In genomic region chr9:125690679-125691078, GRCh38 we compare ENCODE assay signal across 25 cellular contexts. TPM values are rescaled to one million over a fixed set of nuclear protein-coding genes. Genes with fewer than 3 reads are reported as not detected.
DNase-seq lines count a peak whose midpoint lies in the region; ATAC-seq, FAIRE-seq and TF ChIP-seq lines count a peak whose summit lies in the region.
"Had no signal": no experiment of that assay in that cellular context is flagged by ENCODE, and none has a peak within 500 bp of the region (broad histone marks: within the 10 kb centered on the region; RNA-seq: fewer than 3 reads in every experiment).

No MANE protein-coding gene starts in this region.

- no peak overlapping the region for H4K8ac ChIP-seq in neuronal stem cell (ENCODE audit: low read depth, low read length)

- no peak for FAIRE-seq in astrocyte (lab: Jason Lieb, UNC)
- FAIRE-seq: colon, D721Med, kidney, urothelium cell line had no signal

- no peak overlapping the region for H3K4me3 Mint-ChIP-seq in CD4-positive, CD25-positive, alpha-beta regulatory T cell
- no peak overlapping the region for H3K4me3 Mint-ChIP-seq in astrocyte (ENCODE audit: unreplicated experiment)
- H3K4me3 Mint-ChIP-seq in naive thymus-derived CD4-positive, alpha-beta T cell: no peak overlapping the region
- H3K4me3 Mint-ChIP-seq: activated naive CD8-positive, alpha-beta T cell treated with anti-CD3 and anti-CD28 coated beads, Interleukin-2, amount 10 ng/mL, durations not matched to agents 7 days and 5 days; endodermal cell; T-cell had no signal

- H4K91ac ChIP-seq in neuronal stem cell (ENCODE audit: low read depth, low read length, poor library complexity): no peak overlapping the region

- DNase-seq in CD4-positive, CD25-positive, alpha-beta regulatory T cell: no peak
- DNase-seq in NOMO-1 treated with dmso at 0.1 percent for 144 hours (lab: John Stamatoyannopoulos, UW; ENCODE audit: unreplicated experiment) (peak; percentile 49), astrocyte (ENCODE audit: low read depth) (no peak), glomerular visceral epithelial cell (ENCODE audit: extremely low spot score) (no peak), neuronal stem cell (ENCODE audit: low spot score) (no peak)
- no peak for DNase-seq in naive thymus-derived CD4-positive, alpha-beta T cell
- DNase-seq: activated CD4-positive, alpha-beta T cell treated with anti-CD3 and anti-CD28 coated beads for 48 hours; activated naive CD8-positive, alpha-beta T cell treated with anti-CD3 and anti-CD28 coated beads, Interleukin-2, amount 10 ng/mL, durations not matched to agents 7 days and 5 days; body of pancreas; endodermal cell; esophagus squamous epithelium; kidney; NCI-H146; NCI-H2171; NCI-H524 treated with DMSO at 0.1 percent for 48 hours; nucleus accumbens; T-cell had no signal

- H3K4me1 Mint-ChIP-seq in CD4-positive, CD25-positive, alpha-beta regulatory T cell: peaks cover 10 to 29% (median 25%) of the 10 kb centered on the region in 4 donors
- peaks cover 29% of the 10 kb centered on the region for H3K4me1 Mint-ChIP-seq in astrocyte (ENCODE audit: low read depth, unreplicated experiment)
- H3K4me1 Mint-ChIP-seq in naive thymus-derived CD4-positive, alpha-beta T cell: peaks cover 4 to 40% (median 15%) of the 10 kb centered on the region in 7 donors
- H3K4me1 Mint-ChIP-seq: activated naive CD8-positive, alpha-beta T cell treated with anti-CD3 and anti-CD28 coated beads, Interleukin-2, amount 10 ng/mL, durations not matched to agents 7 days and 5 days had no signal

- H2BK120ac ChIP-seq in neuronal stem cell (ENCODE audit: low read depth, low read length): no peak overlapping the region

- peaks cover 10% of the 10 kb centered on the region for H3K36me3 Mint-ChIP-seq in CD4-positive, CD25-positive, alpha-beta regulatory T cell
- peaks cover 6% of the 10 kb centered on the region for H3K36me3 Mint-ChIP-seq in astrocyte (ENCODE audit: low read depth, unreplicated experiment)
- H3K36me3 Mint-ChIP-seq in naive thymus-derived CD4-positive, alpha-beta T cell: peaks cover 0 to 35% (median 11%) of the 10 kb centered on the region in 5 donors

- intact Hi-C loops in naive thymus-derived CD4-positive, alpha-beta T cell (cut with micrococcal nuclease): no loop called here

- no peak overlapping the region for H2AFZ ChIP-seq in astrocyte (ENCODE audit: low read depth, low read length)
- no peak overlapping the region for H2AFZ ChIP-seq in neuronal stem cell (ENCODE audit: low read length)

- no peaks in the 10 kb centered on the region for H3K9me3 Mint-ChIP-seq in CD4-positive, CD25-positive, alpha-beta regulatory T cell
- H3K9me3 Mint-ChIP-seq in astrocyte (ENCODE audit: unreplicated experiment): no peaks in the 10 kb centered on the region
- H3K9me3 Mint-ChIP-seq in naive thymus-derived CD4-positive, alpha-beta T cell: no peaks in the 10 kb centered on the region
- H3K9me3 Mint-ChIP-seq: activated naive CD8-positive, alpha-beta T cell treated with anti-CD3 and anti-CD28 coated beads, Interleukin-2, amount 10 ng/mL, durations not matched to agents 7 days and 5 days; endodermal cell; T-cell had no signal

- no peaks in the 10 kb centered on the region for H3K4me1 ChIP-seq in CD4-positive, CD25-positive, alpha-beta regulatory T cell (ENCODE audit: control insufficient read depth, insufficient read depth, low read length, poor library complexity, severe bottlenecking)
- H3K4me1 ChIP-seq in astrocyte (ENCODE audit: insufficient read depth, low read length) (peaks cover 3% of the 10 kb centered on the region), neuronal stem cell (ENCODE audit: control insufficient read depth in 2 of 2, insufficient read depth in 1 of 2, low read depth in 1 of 2, low read length in 2 of 2) (peaks cover 1 to 3% of the 10 kb centered on the region in 2 donors)
- H3K4me1 ChIP-seq in naive thymus-derived CD4-positive, alpha-beta T cell (ENCODE audit: control insufficient read depth in 2 of 2, insufficient read depth in 2 of 2, low read length in 2 of 2): no peaks in the 10 kb centered on the region
- H3K4me1 ChIP-seq: body of pancreas, esophagus squamous epithelium had no signal

- POLR2A ChIA-PET in naive thymus-derived CD4-positive, alpha-beta T cell (lab: Charles Lee): no interaction called here

- no peak overlapping the region for H3K4me3 ChIP-seq in CD4-positive, CD25-positive, alpha-beta regulatory T cell (ENCODE audit: low read depth, low read length)
- no peak overlapping the region for H3K4me3 ChIP-seq in astrocyte (ENCODE audit: insufficient read depth, low read depth, low read length)
- no peak overlapping the region for H3K4me3 ChIP-seq in naive thymus-derived CD4-positive, alpha-beta T cell (ENCODE audit: low read length)
- H3K4me3 ChIP-seq in neuronal stem cell (ENCODE audit: low read length in 2 of 2): no peak overlapping the region
- H3K4me3 ChIP-seq: BLaER1 treated with 17β-estradiol and CSF1 and Interleukin-3, amounts not matched to agents 10 nM and 100 nM; body of pancreas; esophagus squamous epithelium; lung had no signal

- no peak overlapping the region for H2BK5ac ChIP-seq in neuronal stem cell (ENCODE audit: low read length)

- H2BK15ac ChIP-seq in neuronal stem cell (ENCODE audit: low read length): no peak overlapping the region

- peak overlapping the region in 2 of 3 donors; percentile 18 to 77 for H3K27ac Mint-ChIP-seq in CD4-positive, CD25-positive, alpha-beta regulatory T cell
- peak overlapping the region; percentile 16 for H3K27ac Mint-ChIP-seq in astrocyte (ENCODE audit: unreplicated experiment)
- H3K27ac Mint-ChIP-seq in naive thymus-derived CD4-positive, alpha-beta T cell: no peak overlapping the region
- H3K27ac Mint-ChIP-seq: activated naive CD8-positive, alpha-beta T cell treated with anti-CD3 and anti-CD28 coated beads, Interleukin-2, amount 10 ng/mL, durations not matched to agents 7 days and 5 days; T-cell had no signal

- no peaks in the 10 kb centered on the region for H3K27me3 ChIP-seq in CD4-positive, CD25-positive, alpha-beta regulatory T cell (ENCODE audit: control insufficient read depth, insufficient read depth, low read length)
- H3K27me3 ChIP-seq in astrocyte (ENCODE audit: insufficient read depth, low read length) (no peaks in the 10 kb centered on the region), neuronal stem cell (ENCODE audit: control insufficient read depth in 3 of 3, insufficient read depth in 3 of 3, low read depth in 1 of 3, low read length in 3 of 3) (no peaks in the 10 kb centered on the region)
- H3K27me3 ChIP-seq in naive thymus-derived CD4-positive, alpha-beta T cell (ENCODE audit: control insufficient read depth in 2 of 2, insufficient read depth in 2 of 2, low read length in 2 of 2): no peaks in the 10 kb centered on the region
- H3K27me3 ChIP-seq: BLaER1 treated with 17β-estradiol and CSF1 and Interleukin-3, amounts not matched to agents 10 nM and 100 nM; body of pancreas; esophagus squamous epithelium had no signal

- no peak for ATAC-seq in CD4-positive, CD25-positive, alpha-beta regulatory T cell (ENCODE audit: low read depth in 2 of 2)
- peak; percentile 67 for ATAC-seq in naive thymus-derived CD4-positive, alpha-beta T cell
- ATAC-seq in HG03095 (IDR thresholded peaks at IDR 0.05; ENCODE audit: unreplicated experiment) (no peak), GM19351 (IDR thresholded peaks at IDR 0.05; ENCODE audit: unreplicated experiment) (no peak)
- ATAC-seq: body of pancreas, Right ventricle myocardium inferior, T-cell had no signal

- no peak overlapping the region for H3K27ac ChIP-seq in CD4-positive, CD25-positive, alpha-beta regulatory T cell (ENCODE audit: insufficient read depth, low read length, poor library complexity, severe bottlenecking)
- no peak overlapping the region for H3K27ac ChIP-seq in astrocyte (ENCODE audit: low read depth, low read length)
- no peak overlapping the region for H3K27ac ChIP-seq in naive thymus-derived CD4-positive, alpha-beta T cell (ENCODE audit: low read depth, low read length)
- H3K27ac ChIP-seq in neuronal stem cell (replicated peaks; ENCODE audit: low read length): no peak overlapping the region
- H3K27ac ChIP-seq: esophagus squamous epithelium had no signal

- no peak overlapping the region for H3K14ac ChIP-seq in neuronal stem cell (ENCODE audit: low read length)

- H3K18ac ChIP-seq in neuronal stem cell (ENCODE audit: low read length): no peak overlapping the region

- no peak overlapping the region for H3K23ac ChIP-seq in neuronal stem cell (ENCODE audit: low read depth, low read length, poor library complexity)

- H3K4me2 ChIP-seq in astrocyte (ENCODE audit: low read length): no peak overlapping the region
- H3K4me2 ChIP-seq in neuronal stem cell (ENCODE audit: insufficient read depth, low read length, poor library complexity, severe bottlenecking): no peak overlapping the region

- no peak overlapping the region for H3K9ac ChIP-seq in astrocyte (ENCODE audit: low read length)
- H3K9ac ChIP-seq in neuronal stem cell (ENCODE audit: low read depth, low read length, poor library complexity): no peak overlapping the region
- H3K9ac ChIP-seq: BLaER1 treated with 17β-estradiol and CSF1 and Interleukin-3, amounts not matched to agents 10 nM and 100 nM had no signal

- H3K4ac ChIP-seq in neuronal stem cell (ENCODE audit: low read length): no peak overlapping the region

- CTCF ChIA-PET in naive thymus-derived CD4-positive, alpha-beta T cell (lab: Charles Lee): no interaction called here

- no peak for TF ChIP-seq CTCF in astrocyte (IDR thresholded peaks at IDR 0.05; ENCODE audit: insufficient read depth, low read depth, low read length)

- peaks cover 48% of the 10 kb centered on the region for H4K20me1 ChIP-seq in astrocyte (ENCODE audit: insufficient read depth, low read length)

- no peaks in the 10 kb centered on the region for H3K9me3 ChIP-seq in CD4-positive, CD25-positive, alpha-beta regulatory T cell (ENCODE audit: control insufficient read depth in 2 of 2, low read length in 2 of 2)
- no peaks in the 10 kb centered on the region for H3K9me3 ChIP-seq in astrocyte (ENCODE audit: insufficient read depth, low read depth, low read length)
- H3K9me3 ChIP-seq in naive thymus-derived CD4-positive, alpha-beta T cell (ENCODE audit: control insufficient read depth in 2 of 3, low read length in 3 of 3): no peaks in the 10 kb centered on the region
- no peaks in the 10 kb centered on the region for H3K9me3 ChIP-seq in neuronal stem cell (replicated peaks in 1 of 2; ENCODE audit: control insufficient read depth in 2 of 2, insufficient read depth in 1 of 2, low read depth in 1 of 2, low read length in 2 of 2)
- H3K9me3 ChIP-seq: body of pancreas, esophagus squamous epithelium had no signal

- no peaks in the 10 kb centered on the region for H3K27me3 Mint-ChIP-seq in CD4-positive, CD25-positive, alpha-beta regulatory T cell
- no peaks in the 10 kb centered on the region for H3K27me3 Mint-ChIP-seq in astrocyte (ENCODE audit: low read depth, unreplicated experiment)
- no peaks in the 10 kb centered on the region for H3K27me3 Mint-ChIP-seq in naive thymus-derived CD4-positive, alpha-beta T cell
- H3K27me3 Mint-ChIP-seq: activated naive CD8-positive, alpha-beta T cell treated with anti-CD3 and anti-CD28 coated beads, Interleukin-2, amount 10 ng/mL, durations not matched to agents 7 days and 5 days; T-cell had no signal

- peaks cover 2% of the 10 kb centered on the region for H3K36me3 ChIP-seq in CD4-positive, CD25-positive, alpha-beta regulatory T cell (ENCODE audit: control insufficient read depth, insufficient read depth, low read length)
- H3K36me3 ChIP-seq in astrocyte (ENCODE audit: insufficient read depth, low read length): no peaks in the 10 kb centered on the region
- H3K36me3 ChIP-seq in naive thymus-derived CD4-positive, alpha-beta T cell (ENCODE audit: control insufficient read depth in 2 of 3, insufficient read depth in 3 of 3, low read length in 3 of 3): peaks cover 0 to 5% (median 0%) of the 10 kb centered on the region in 3 experiments
- no peaks in the 10 kb centered on the region for H3K36me3 ChIP-seq in neuronal stem cell (replicated peaks in 1 of 2; ENCODE audit: control insufficient read depth in 2 of 2, insufficient read depth in 2 of 2, low read length in 2 of 2)

- peaks cover 84% of the 10 kb centered on the region for H3K79me2 ChIP-seq in astrocyte (ENCODE audit: insufficient read depth, low read length)

- WGBS in neuronal stem cell (ENCODE audit: extremely low coverage in 2 of 2, insufficient read length in 2 of 2, insufficient replicate concordance in 1 of 2), 2 donors: no CpG with 5 or more reads among the region's 10 CpGs

- H2BK12ac ChIP-seq in neuronal stem cell (ENCODE audit: low read length): no peak overlapping the region

- H3K79me1 ChIP-seq in neuronal stem cell (ENCODE audit: low read depth, low read length): peaks cover 2% of the 10 kb centered on the region

- H2AK5ac ChIP-seq in neuronal stem cell (ENCODE audit: low read depth, low read length): no peak overlapping the region

RNA-seq across cellular contexts. Expression of gene MAPKAP1, which starts 16.3 kb away (rescaled TPM):
- total RNA-seq in CD4-positive, CD25-positive, alpha-beta regulatory T cell: 49.7 TPM
- 10 to 100 TPM; 40.8 to 53.2 (median 46.6) TPM for polyA plus RNA-seq in CD4-positive, CD25-positive, alpha-beta regulatory T cell
- 109 and 110 TPM in 2 replicates for total RNA-seq in astrocyte
- total RNA-seq in naive thymus-derived CD4-positive, alpha-beta T cell: 10 to 100 TPM; 41.3 to 63.8 (median 55.8) TPM
- polyA plus RNA-seq in naive thymus-derived CD4-positive, alpha-beta T cell: 10 to 100 TPM; 52.5 to 73.6 TPM
- polyA plus RNA-seq in neuronal stem cell (2013, experiment 1 of 2): 52.6 TPM
- 49.3 TPM for polyA plus RNA-seq in neuronal stem cell (2013, experiment 2 of 2)

RNA-seq across cellular contexts. Expression of gene PBX3, which starts 56.5 kb away (rescaled TPM):
- 18.3 TPM for total RNA-seq in CD4-positive, CD25-positive, alpha-beta regulatory T cell
- polyA plus RNA-seq in CD4-positive, CD25-positive, alpha-beta regulatory T cell: 1 to 10 TPM; 3.7 to 7.7 (median 4.5) TPM
- total RNA-seq in astrocyte: 39.0 and 51.2 TPM in 2 replicates
- 10 to 100 TPM; 15.6 to 38.1 (median 22.0) TPM for total RNA-seq in naive thymus-derived CD4-positive, alpha-beta T cell
- 1 to 10 TPM; 3.6 to 6.1 TPM for polyA plus RNA-seq in naive thymus-derived CD4-positive, alpha-beta T cell
- 48.8 TPM for polyA plus RNA-seq in neuronal stem cell (2013, experiment 1 of 2)
- 53.4 TPM for polyA plus RNA-seq in neuronal stem cell (2013, experiment 2 of 2)

Comparison
In these comparisons a context has a peak if more than half of its experiments do, and no peak if none do; other contexts are left out.
1. H3K27ac Mint-ChIP-seq: peak in CD4-positive, CD25-positive, alpha-beta regulatory T cell (2 of 3) and astrocyte (single experiment); none in naive thymus-derived CD4-positive, alpha-beta T cell (0 of 9).